1 cellular context compared by ENCODE assay signal in genomic region chr11:65134240-65134951, GRCh38.
A peak's percentile ranks its signal among the peaks of the same experiment; 100 is the strongest.
TF ChIP-seq lines count a peak whose summit lies in the region.

TSS of gene SYVN1 (minus strand) at chr11:65134519. CDS start at chr11:65133601, 918 bp downstream.

TF ChIP-seq in GM12878, 131 proteins besides CTCF, POLR2A, EP300 and RAD21 (continued from another document and continues in another):
- TF ChIP-seq ZBTB40 (IDR thresholded peaks at IDR 0.05; ENCODE audit: borderline replicate concordance) (peak; percentile 95), YY1 (IDR thresholded peaks at IDR 0.05; ENCODE audit: low read depth, low read length) (peak; percentile 62; the same call in 1 of the 2 replicates), CEBPZ (IDR thresholded peaks at IDR 0.05; ENCODE audit: low read depth, low read length) (no peak), GABPA (IDR thresholded peaks at IDR 0.05; ENCODE audit: low read depth) (peak; percentile 89), HDAC2 (IDR thresholded peaks at IDR 0.05) (no peak), BCL3 (IDR thresholded peaks at IDR 0.05; ENCODE audit: borderline replicate concordance, insufficient read depth, low read depth, low read length, poor library complexity, severe bottlenecking) (no peak), MYB (IDR thresholded peaks at IDR 0.05; ENCODE audit: borderline replicate concordance, low read depth, low read length) (no peak), SIN3A (IDR thresholded peaks at IDR 0.05; ENCODE audit: low read depth, low read length) (peak; percentile 73), EZH2 (IDR thresholded peaks at IDR 0.05; ENCODE audit: borderline replicate concordance, control insufficient read depth, low read depth, low read length) (no peak), CREB1 (IDR thresholded peaks at IDR 0.05; ENCODE audit: low read depth) (peak; percentile 82), ATF7 (IDR thresholded peaks at IDR 0.05; ENCODE audit: low read depth) (peak; percentile 100), ZNF687 (IDR thresholded peaks at IDR 0.05) (peak; percentile 78; the same call in 1 of the 2 replicates), ZBED1 (IDR thresholded peaks at IDR 0.05; ENCODE audit: borderline replicate concordance) (peak; percentile 55; the same call in 1 of the 2 replicates), PKNOX1 (IDR thresholded peaks at IDR 0.05) (no peak), IRF3 (IDR thresholded peaks at IDR 0.05) (0 out of 2 replicates have a peak, but pooled peaks have one; percentile 2), ZBTB4 (CRISPR knock-in tag; IDR thresholded peaks at IDR 0.05) (no peak), E2F8 (IDR thresholded peaks at IDR 0.05; ENCODE audit: low read depth, partially characterized antibody) (peak; percentile 71), SPI1 (IDR thresholded peaks at IDR 0.05; ENCODE audit: borderline replicate concordance, insufficient read depth, low read depth, low read length) (no peak), SMAD5 (IDR thresholded peaks at IDR 0.05; ENCODE audit: low read depth) (peak; percentile 90), HDAC6 (IDR thresholded peaks at IDR 0.05; ENCODE audit: unreplicated experiment) (no peak), NBN (IDR thresholded peaks at IDR 0.05) (peak; percentile 97), PAX8 (IDR thresholded peaks at IDR 0.05) (0 out of 2 replicates have a peak, but pooled peaks have one; percentile 14), JUNB (IDR thresholded peaks at IDR 0.05) (no peak), BMI1 (IDR thresholded peaks at IDR 0.05; ENCODE audit: borderline replicate concordance) (no peak), RCOR1 (conservative IDR thresholded peaks at IDR 0.05; ENCODE audit: low read depth, low read length) (no peak), ETV6 (conservative IDR thresholded peaks at IDR 0.05 in 1 of 2, IDR thresholded peaks at IDR 0.05 in 1 of 2; ENCODE audit: borderline replicate concordance in 1 of 2, low read depth in 1 of 2) (0 out of 4 replicates have a peak, but pooled peaks of 1 of the 2 experiments have one; percentile 26), RELA (IDR thresholded peaks at IDR 0.05; ENCODE audit: borderline replicate concordance, partially characterized antibody) (peak; percentile 80), SUPT20H (IDR thresholded peaks at IDR 0.05; ENCODE audit: borderline replicate concordance, control insufficient read depth, low read depth, low read length) (no peak), BHLHE40 (IDR thresholded peaks at IDR 0.05; ENCODE audit: borderline replicate concordance in 1 of 2, low read depth in 2 of 2, low read length in 1 of 2) (peak; percentile 93 to 98), STAT1 (conservative IDR thresholded peaks at IDR 0.05) (peak; percentile 97), IKZF1 (conservative IDR thresholded peaks at IDR 0.05) (no peak; the same call in none of the 2 replicates), EGR1 (IDR thresholded peaks at IDR 0.05; ENCODE audit: borderline replicate concordance in 1 of 2, low read depth in 2 of 2, low read length in 2 of 2) (peak; percentile 16 to 58; a peak in 2 of 3 replicates), FOXM1 (IDR thresholded peaks at IDR 0.05; ENCODE audit: low read depth, low read length) (no peak), CREM (IDR thresholded peaks at IDR 0.05; ENCODE audit: low read depth) (peak; percentile 90), TBL1XR1 (IDR thresholded peaks at IDR 0.05; ENCODE audit: low read depth, low read length) (no peak; the same call in 1 of the 2 replicates), FOS (IDR thresholded peaks at IDR 0.05; ENCODE audit: borderline replicate concordance, extremely low read depth, insufficient read length) (no peak), KDM1A (IDR thresholded peaks at IDR 0.05; ENCODE audit: borderline replicate concordance) (no peak)
